In the genomic region with DNA sequence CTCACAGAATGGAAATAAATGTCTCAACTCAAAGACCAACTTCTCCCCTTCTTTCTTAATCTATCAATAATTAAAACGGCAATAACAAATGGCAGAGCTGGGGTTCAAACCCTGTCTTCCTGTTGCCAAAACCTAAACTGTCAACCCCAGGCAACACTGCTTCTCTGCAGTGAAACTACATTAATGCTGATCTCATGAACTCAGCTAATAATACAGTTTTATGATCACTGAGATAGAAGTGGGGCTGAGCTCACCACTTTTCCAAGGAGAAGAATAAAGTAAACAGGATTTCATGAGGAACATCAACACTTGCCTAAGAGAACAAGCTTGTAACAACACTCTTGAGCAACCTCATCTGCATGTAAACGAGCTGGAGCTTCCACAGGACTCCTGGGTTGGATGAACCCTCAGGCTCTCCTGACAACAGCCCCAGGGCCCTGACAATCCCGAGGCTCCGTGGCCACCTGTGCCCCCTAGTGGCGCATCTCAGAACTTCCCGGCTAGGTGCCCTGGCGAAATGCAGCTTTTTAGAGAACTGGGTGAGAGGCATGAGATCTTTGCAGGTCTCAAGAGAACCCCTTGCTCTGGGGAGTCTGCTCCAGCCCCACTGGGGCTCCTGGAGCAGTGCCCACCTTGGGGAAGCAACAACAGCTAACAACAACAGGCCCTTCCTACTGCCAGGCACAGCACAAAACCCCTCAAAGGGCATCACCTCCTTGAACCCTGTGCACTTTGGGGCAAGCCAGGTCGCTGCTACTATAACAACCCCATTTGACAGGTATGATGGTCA, we compare ENCODE assay signal across 1 cellular context.
A peak's percentile ranks its signal among the peaks of the same experiment; 100 is the strongest.
TF ChIP-seq lines count a peak whose summit lies in the region.

No MANE protein-coding gene starts in this region.

TF ChIP-seq in K562, 482 proteins besides CTCF, POLR2A, EP300 and RAD21 (continued from another document):
- TF ChIP-seq, protein P1, sequence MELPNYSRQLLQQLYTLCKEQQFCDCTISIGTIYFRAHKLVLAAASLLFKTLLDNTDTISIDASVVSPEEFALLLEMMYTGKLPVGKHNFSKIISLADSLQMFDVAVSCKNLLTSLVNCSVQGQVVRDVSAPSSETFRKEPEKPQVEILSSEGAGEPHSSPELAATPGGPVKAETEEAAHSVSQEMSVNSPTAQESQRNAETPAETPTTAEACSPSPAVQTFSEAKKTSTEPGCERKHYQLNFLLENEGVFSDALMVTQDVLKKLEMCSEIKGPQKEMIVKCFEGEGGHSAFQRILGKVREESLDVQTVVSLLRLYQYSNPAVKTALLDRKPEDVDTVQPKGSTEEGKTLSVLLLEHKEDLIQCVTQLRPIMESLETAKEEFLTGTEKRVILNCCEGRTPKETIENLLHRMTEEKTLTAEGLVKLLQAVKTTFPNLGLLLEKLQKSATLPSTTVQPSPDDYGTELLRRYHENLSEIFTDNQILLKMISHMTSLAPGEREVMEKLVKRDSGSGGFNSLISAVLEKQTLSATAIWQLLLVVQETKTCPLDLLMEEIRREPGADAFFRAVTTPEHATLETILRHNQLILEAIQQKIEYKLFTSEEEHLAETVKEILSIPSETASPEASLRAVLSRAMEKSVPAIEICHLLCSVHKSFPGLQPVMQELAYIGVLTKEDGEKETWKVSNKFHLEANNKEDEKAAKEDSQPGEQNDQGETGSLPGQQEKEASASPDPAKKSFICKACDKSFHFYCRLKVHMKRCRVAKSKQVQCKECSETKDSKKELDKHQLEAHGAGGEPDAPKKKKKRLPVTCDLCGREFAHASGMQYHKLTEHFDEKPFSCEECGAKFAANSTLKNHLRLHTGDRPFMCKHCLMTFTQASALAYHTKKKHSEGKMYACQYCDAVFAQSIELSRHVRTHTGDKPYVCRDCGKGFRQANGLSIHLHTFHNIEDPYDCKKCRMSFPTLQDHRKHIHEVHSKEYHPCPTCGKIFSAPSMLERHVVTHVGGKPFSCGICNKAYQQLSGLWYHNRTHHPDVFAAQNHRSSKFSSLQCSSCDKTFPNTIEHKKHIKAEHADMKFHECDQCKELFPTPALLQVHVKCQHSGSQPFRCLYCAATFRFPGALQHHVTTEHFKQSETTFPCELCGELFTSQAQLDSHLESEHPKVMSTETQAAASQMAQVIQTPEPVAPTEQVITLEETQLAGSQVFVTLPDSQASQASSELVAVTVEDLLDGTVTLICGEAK (IDR thresholded peaks at IDR 0.05): no peak
- TF ChIP-seq, protein P1 (CRISPR knock-in tag; IDR thresholded peaks at IDR 0.05): no peak
- TF ChIP-seq SMC3 (conservative IDR thresholded peaks at IDR 0.05; ENCODE audit: insufficient read depth, low read depth, low read length): peak; percentile 64; the same call in 1 of the 2 replicates
TF ChIP-seq in K562: peak in this region for 6.
